ENCODE assay signal across 15 cellular contexts in the genomic region with DNA sequence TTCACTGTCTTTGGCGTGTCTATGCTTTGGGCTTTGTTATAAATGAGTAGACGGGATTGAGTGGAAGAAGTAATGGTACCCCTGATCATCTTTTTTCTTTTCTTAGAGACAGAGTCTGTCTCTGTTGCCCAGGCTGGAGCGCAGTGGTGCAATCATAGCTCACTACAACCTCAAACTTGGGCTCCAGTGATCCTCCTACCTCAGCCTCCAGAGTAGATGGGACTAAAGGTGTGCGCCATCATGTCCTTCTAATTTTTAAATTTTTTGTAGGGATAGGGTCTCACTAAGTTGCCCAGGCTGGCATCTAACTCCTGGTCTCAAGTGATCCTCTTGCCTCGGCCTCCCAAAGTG. TPM values are rescaled to one million over a fixed set of nuclear protein-coding genes. Genes with fewer than 3 reads are reported as not detected.
"Had no signal": no experiment of that assay in that cellular context is flagged by ENCODE, and none has a peak within 500 bp of the region (broad histone marks: within the 10 kb centered on the region; RNA-seq: fewer than 3 reads in every experiment).

No MANE protein-coding gene starts in this region.

- H3K9me3 ChIP-seq: body of pancreas, suprapubic skin, transverse colon, uterus had no signal

- H3K27ac Mint-ChIP-seq: activated CD4-positive, alpha-beta T cell treated with anti-CD3 and anti-CD28 coated beads, Interleukin-2, amount 10 ng/mL, durations not matched to agents 7 days and 5 days; activated CD8-positive, alpha-beta T cell treated with anti-CD3 and anti-CD28 coated beads, Interleukin-2, amount 10 ng/mL, durations not matched to agents 7 days and 5 days; activated naive CD8-positive, alpha-beta T cell treated with anti-CD3 and anti-CD28 coated beads, Interleukin-2, amount 10 ng/mL, durations not matched to agents 7 days and 5 days; activated T-cell treated with anti-CD3 and anti-CD28 coated beads, Interleukin-2, amount 50 U/mL, for 24 hours; activated T-helper 2 cell treated with anti-CD3 and anti-CD28 coated beads, Interferon-gamma antibody, Interleukin-2, Interleukin-4, amounts not matched to agents 10 μg/mL and 5 μg/mL and 100 μg/mL, durations not matched to agents 14 hours and 24 hours and 36 hours; nephron; stimulated activated naive CD8-positive, alpha-beta T cell treated with anti-CD3 and anti-CD28 coated beads, Interleukin-15, Interleukin-2, amounts not matched to agents 100 ng/mL and 50 ng/mL, for 24 hours had no signal

- H3K36me3 Mint-ChIP-seq: activated naive CD8-positive, alpha-beta T cell treated with anti-CD3 and anti-CD28 coated beads, Interleukin-2, amount 10 ng/mL, durations not matched to agents 7 days and 5 days had no signal

- DNase-seq: activated naive CD4-positive, alpha-beta T cell treated with Interleukin-2 at 50 U/mL for 16 hours; activated naive CD8-positive, alpha-beta T cell treated with anti-CD3 and anti-CD28 coated beads, Interleukin-2, amount 10 ng/mL, durations not matched to agents 7 days and 5 days had no signal

- H3K27me3 Mint-ChIP-seq: activated CD4-positive, alpha-beta T cell treated with anti-CD3 and anti-CD28 coated beads, Interleukin-2, amount 10 ng/mL, durations not matched to agents 7 days and 5 days had no signal

- H3K27me3 ChIP-seq: body of pancreas, dorsolateral prefrontal cortex, transverse colon, uterus had no signal

- H3K4me3 Mint-ChIP-seq: activated CD4-positive, alpha-beta T cell treated with anti-CD3 and anti-CD28 coated beads, Interleukin-2, amount 10 ng/mL, durations not matched to agents 7 days and 5 days; activated CD8-positive, alpha-beta T cell treated with anti-CD3 and anti-CD28 coated beads, Interleukin-2, amount 10 ng/mL, durations not matched to agents 7 days and 5 days; activated naive CD8-positive, alpha-beta T cell treated with anti-CD3 and anti-CD28 coated beads, Interleukin-2, amount 10 ng/mL, durations not matched to agents 7 days and 5 days; activated T-cell treated with anti-CD3 and anti-CD28 coated beads, Interleukin-2, amount 50 U/mL, for 24 hours; nephron; stimulated activated naive CD8-positive, alpha-beta T cell treated with anti-CD3 and anti-CD28 coated beads, Interleukin-15, Interleukin-2, amounts not matched to agents 100 ng/mL and 50 ng/mL, for 24 hours had no signal

- H3K27ac ChIP-seq: body of pancreas, dorsolateral prefrontal cortex, epithelial cell of prostate, skin epidermis, suprapubic skin, transverse colon, uterus had no signal

- H3K9me3 Mint-ChIP-seq: activated CD4-positive, alpha-beta T cell treated with anti-CD3 and anti-CD28 coated beads, Interleukin-2, amount 10 ng/mL, durations not matched to agents 7 days and 5 days; activated naive CD8-positive, alpha-beta T cell treated with anti-CD3 and anti-CD28 coated beads, Interleukin-2, amount 10 ng/mL, durations not matched to agents 7 days and 5 days; activated T-cell treated with anti-CD3 and anti-CD28 coated beads, Interleukin-2, amount 50 U/mL, for 24 hours; activated T-helper 2 cell treated with anti-CD3 and anti-CD28 coated beads, Interferon-gamma antibody, Interleukin-2, Interleukin-4, amounts not matched to agents 10 μg/mL and 5 μg/mL and 100 μg/mL, durations not matched to agents 14 hours and 24 hours and 36 hours; nephron; stimulated activated naive CD8-positive, alpha-beta T cell treated with anti-CD3 and anti-CD28 coated beads, Interleukin-15, Interleukin-2, amounts not matched to agents 100 ng/mL and 50 ng/mL, for 24 hours had no signal

- H3K4me1 Mint-ChIP-seq: activated CD4-positive, alpha-beta T cell treated with anti-CD3 and anti-CD28 coated beads, Interleukin-2, amount 10 ng/mL, durations not matched to agents 7 days and 5 days; activated naive CD8-positive, alpha-beta T cell treated with anti-CD3 and anti-CD28 coated beads, Interleukin-2, amount 10 ng/mL, durations not matched to agents 7 days and 5 days; nephron had no signal

RNA-seq across cellular contexts. Expression of gene GPRC5B, which starts 14.9 kb away (rescaled TPM):
- total RNA-seq: activated CD8-positive, alpha-beta T cell treated with anti-CD3 and anti-CD28 coated beads, Interleukin-2, amount 10 ng/mL, durations not matched to agents 7 days and 5 days; activated T-helper 2 cell treated with anti-CD3 and anti-CD28 coated beads, Interferon-gamma antibody, Interleukin-2, Interleukin-4, amounts not matched to agents 10 μg/mL and 5 μg/mL and 100 μg/mL, durations not matched to agents 14 hours and 24 hours and 36 hours had no signal
